In genomic region chr2:47990503-47990902, GRCh38 we compare ENCODE assay signal across 34 cellular contexts.
"Had no signal": no experiment of that assay in that cellular context is flagged by ENCODE, and none has a peak within 500 bp of the region (broad histone marks: within the 10 kb centered on the region; RNA-seq: fewer than 3 reads in every experiment).

No MANE protein-coding gene starts in this region.

- H3K27me3 ChIP-seq: ascending aorta, body of pancreas, brain microvascular endothelial cell, breast epithelium, cardiac muscle cell had no signal

- H3K4me3 ChIP-seq: adrenal gland, ascending aorta, body of pancreas, breast epithelium, cardiac muscle cell had no signal

- H3K27ac ChIP-seq: adrenal gland, ascending aorta, body of pancreas, brain microvascular endothelial cell, breast epithelium, cardiac muscle cell had no signal

- H3K36me3 ChIP-seq: adrenal gland, ascending aorta, brain microvascular endothelial cell, breast epithelium, cardiac muscle cell had no signal

- DNase-seq: activated effector memory CD4-positive, alpha-beta T cell treated with anti-CD3 and anti-CD28 coated beads, Interleukin-2, amount 50 U/mL, for 16 hours; activated effector memory CD4-positive, alpha-beta T cell treated with Interleukin-2 at 50 U/mL for 16 hours; activated gamma-delta T cell; activated gamma-delta T cell treated with Interleukin-2 at 50 U/mL for 16 hours; activated naive CD4-positive, alpha-beta T cell; activated naive CD4-positive, alpha-beta T cell treated with anti-CD3 and anti-CD28 coated beads for 36 hours; activated naive CD4-positive, alpha-beta T cell treated with anti-CD3 and anti-CD28 coated beads, Interleukin-2, amount 10 ng/mL, durations not matched to agents 7 days and 5 days; activated naive CD4-positive, alpha-beta T cell treated with anti-CD3 and anti-CD28 coated beads, Interleukin-2, amount 50 U/mL, for 16 hours; activated naive CD4-positive, alpha-beta T cell treated with Interleukin-2 at 50 U/mL for 16 hours; activated naive CD8-positive, alpha-beta T cell treated with anti-CD3 and anti-CD28 coated beads for 36 hours; activated naive CD8-positive, alpha-beta T cell treated with anti-CD3 and anti-CD28 coated beads, Interleukin-2, amount 10 ng/mL, durations not matched to agents 7 days and 5 days; activated naive CD8-positive, alpha-beta T cell treated with anti-CD3 and anti-CD28 coated beads, Interleukin-2, amount 50 U/mL, for 24 hours; activated T-cell treated with anti-CD3 and anti-CD28 coated beads, Interleukin-2, amount 50 U/mL, for 1 hour; activated T-cell treated with anti-CD3 and anti-CD28 coated beads, Interleukin-2, amount 50 U/mL, for 24 hours; activated T-cell treated with anti-CD3 and anti-CD28 coated beads, Interleukin-2, amount 50 U/mL, for 4 hours; activated T-cell treated with anti-CD3 and anti-CD28 coated beads, Interleukin-2, amount 50 U/mL, for 48 hours; activated T-cell treated with anti-CD3 and anti-CD28 coated beads, Interleukin-2, amount 50 U/mL, for 72 hours; adrenal gland; amniotic stem cell; amygdala; anterior cingulate cortex; aorta; body of pancreas; brain microvascular endothelial cell; caudate nucleus; central memory CD4-positive, alpha-beta T cell; cerebellar nuclear complex had no signal

- ATAC-seq: activated naive CD4-positive, alpha-beta T cell treated with anti-CD3 and anti-CD28 coated beads, Interleukin-2, amount 50 U/mL, for 72 hours; activated naive CD8-positive, alpha-beta T cell treated with anti-CD3 and anti-CD28 coated beads, Interleukin-2, amount 50 U/mL, for 24 hours; activated T-cell treated with anti-CD3 and anti-CD28 coated beads, Interleukin-2, amount 50 U/mL, for 4 hours; activated T-cell treated with anti-CD3 and anti-CD28 coated beads, Interleukin-2, amount 50 U/mL, for 72 hours; activated T-helper 17 cell treated with anti-CD3 and anti-CD28 coated beads, Interleukin-2, amount 50 U/mL, for 72 hours; body of pancreas had no signal

- H3K4me1 ChIP-seq: adrenal gland, ascending aorta, body of pancreas, breast epithelium had no signal

- H3K9me3 ChIP-seq: adrenal gland, ascending aorta, body of pancreas, breast epithelium had no signal

- FAIRE-seq: astrocyte, bronchial epithelial cell had no signal
